1 cellular context compared by ENCODE assay signal in genomic region chr7:151013728-151014497, GRCh38.
TF ChIP-seq lines count a peak whose summit lies in the region.

No MANE protein-coding gene starts in this region.

TF ChIP-seq in K562, 482 proteins besides CTCF, POLR2A, EP300 and RAD21:
- no peak for TF ChIP-seq STAT6 (CRISPR knock-in tag; IDR thresholded peaks at IDR 0.05)
- peak; percentile 61; the same call in 1 of the 2 replicates for TF ChIP-seq ZBTB33 (CRISPR knock-in tag; IDR thresholded peaks at IDR 0.05)
- no peak for TF ChIP-seq EGR1 (conservative IDR thresholded peaks at IDR 0.05)
- TF ChIP-seq PHB (CRISPR knock-in tag; IDR thresholded peaks at IDR 0.05) = no peak
- no peak for TF ChIP-seq NFRKB (IDR thresholded peaks at IDR 0.05; ENCODE audit: low read depth)
- TF ChIP-seq IRF9 (tag; IDR thresholded peaks at IDR 0.05) = no peak
- TF ChIP-seq ELK1 (CRISPR knock-in tag; IDR thresholded peaks at IDR 0.05) = no peak
- no peak for TF ChIP-seq MGA (IDR thresholded peaks at IDR 0.05)
- TF ChIP-seq STAT5A (IDR thresholded peaks at IDR 0.05; ENCODE audit: borderline replicate concordance, low read length) = no peak
- no peak for TF ChIP-seq GTF2B (IDR thresholded peaks at IDR 0.05; ENCODE audit: extremely low read depth, insufficient read length)
- no peak for TF ChIP-seq HBP1 (CRISPR knock-in tag; IDR thresholded peaks at IDR 0.05)
- no peak for TF ChIP-seq RBM25 (IDR thresholded peaks at IDR 0.05; ENCODE audit: low read depth, low read length, severe bottlenecking)
- peak; percentile 61; the same call in 1 of the 2 replicates for TF ChIP-seq POLR2G (IDR thresholded peaks at IDR 0.05; ENCODE audit: low read depth, low read length)
- no peak for TF ChIP-seq TAL1 (IDR thresholded peaks at IDR 0.05)
- peak; percentile 53 for TF ChIP-seq RBFOX2 (IDR thresholded peaks at IDR 0.05; ENCODE audit: low read depth, low read length)
- no peak for TF ChIP-seq CGGBP1 (CRISPR knock-in tag; IDR thresholded peaks at IDR 0.05)
- no peak for TF ChIP-seq MAFK (IDR thresholded peaks at IDR 0.05; ENCODE audit: low read length)
TF ChIP-seq in K562: peak in this region for 3.
